Comparison of ENCODE assay signal across 22 cellular contexts in genomic region chr11:59180168-59180567, GRCh38. TPM values are rescaled to one million over a fixed set of nuclear protein-coding genes. Genes with fewer than 3 reads are reported as not detected.
"Had no signal": no experiment of that assay in that cellular context is flagged by ENCODE, and none has a peak within 500 bp of the region (broad histone marks: within the 10 kb centered on the region; RNA-seq: fewer than 3 reads in every experiment).

No MANE protein-coding gene starts in this region.

- H3K27ac Mint-ChIP-seq: activated CD4-positive, alpha-beta T cell treated with anti-CD3 and anti-CD28 coated beads, Interleukin-2, amount 10 ng/mL, durations not matched to agents 24 days and 14 days; activated CD8-positive, alpha-beta T cell treated with anti-CD3 and anti-CD28 coated beads, Interleukin-2, amount 10 ng/mL, durations not matched to agents 7 days and 5 days; activated naive CD8-positive, alpha-beta T cell treated with anti-CD3 and anti-CD28 coated beads, Interleukin-2, amount 10 ng/mL, durations not matched to agents 7 days and 5 days; activated T-cell treated with anti-CD3 and anti-CD28 coated beads, Interleukin-2, amount 50 U/mL, for 24 hours; activated T-helper 2 cell treated with anti-CD3 and anti-CD28 coated beads, Interferon-gamma antibody, Interleukin-2, Interleukin-4, amounts not matched to agents 10 μg/mL and 5 μg/mL and 100 μg/mL, durations not matched to agents 14 hours and 24 hours and 36 hours; immature natural killer cell; stimulated activated effector memory CD8-positive, alpha-beta T cell treated with anti-CD3 and anti-CD28 coated beads, Interleukin-12 subunit alpha, Interleukin-12 subunit beta, amount 100 ng/mL, for 72 hours had no signal

- DNase-seq: activated CD4-positive, alpha-beta T cell treated with anti-CD3 and anti-CD28 coated beads, Interleukin-2, amount 10 ng/mL, durations not matched to agents 24 days and 14 days; activated CD4-positive, CD25-positive, alpha-beta regulatory T cell; activated CD8-positive, alpha-beta T cell treated with anti-CD3 and anti-CD28 coated beads, Interleukin-2, amount 10 ng/mL, durations not matched to agents 7 days and 5 days; activated naive CD4-positive, alpha-beta T cell treated with Interleukin-2 at 50 U/mL for 16 hours; activated naive CD8-positive, alpha-beta T cell treated with anti-CD3 and anti-CD28 coated beads, Interleukin-2, amount 10 ng/mL, durations not matched to agents 7 days and 5 days; activated T-cell treated with anti-CD3 and anti-CD28 coated beads, Interleukin-2, amount 50 U/mL, for 24 hours; heart right ventricle; immature natural killer cell; left colon; ovary; sigmoid colon; stimulated activated CD4-positive, alpha-beta T cell treated with anti-CD3 and anti-CD28 coated beads, Interleukin-4, amount 100 ng/mL, for 24 hours; T1000; thyroid gland; uterus had no signal

- H3K9me3 Mint-ChIP-seq: activated CD4-positive, alpha-beta T cell treated with anti-CD3 and anti-CD28 coated beads, Interleukin-2, amount 10 ng/mL, durations not matched to agents 24 days and 14 days; immature natural killer cell; nephron; stimulated activated effector memory CD8-positive, alpha-beta T cell treated with anti-CD3 and anti-CD28 coated beads, Interleukin-12 subunit alpha, Interleukin-12 subunit beta, amount 100 ng/mL, for 72 hours had no signal

- H3K36me3 Mint-ChIP-seq: activated naive CD8-positive, alpha-beta T cell treated with anti-CD3 and anti-CD28 coated beads, Interleukin-2, amount 10 ng/mL, durations not matched to agents 7 days and 5 days; immature natural killer cell had no signal

- H3K4me1 Mint-ChIP-seq: activated CD4-positive, alpha-beta T cell treated with anti-CD3 and anti-CD28 coated beads, Interleukin-2, amount 10 ng/mL, durations not matched to agents 24 days and 14 days; activated naive CD8-positive, alpha-beta T cell treated with anti-CD3 and anti-CD28 coated beads, Interleukin-2, amount 10 ng/mL, durations not matched to agents 7 days and 5 days; immature natural killer cell; stimulated activated effector memory CD8-positive, alpha-beta T cell treated with anti-CD3 and anti-CD28 coated beads, Interleukin-12 subunit alpha, Interleukin-12 subunit beta, amount 100 ng/mL, for 72 hours had no signal

- ATAC-seq: activated CD8-positive, alpha-beta T cell treated with anti-CD3 and anti-CD28 coated beads, Interleukin-2, amount 10 ng/mL, durations not matched to agents 7 days and 5 days; esophagus mucosa; gastroesophageal sphincter; heart right ventricle; left colon; stimulated activated effector memory CD8-positive, alpha-beta T cell treated with anti-CD3 and anti-CD28 coated beads, Interleukin-12 subunit alpha, Interleukin-12 subunit beta, amount 100 ng/mL, for 72 hours had no signal

- H3K4me3 Mint-ChIP-seq: activated CD4-positive, alpha-beta T cell treated with anti-CD3 and anti-CD28 coated beads, Interleukin-2, amount 10 ng/mL, durations not matched to agents 24 days and 14 days; activated CD8-positive, alpha-beta T cell treated with anti-CD3 and anti-CD28 coated beads, Interleukin-2, amount 10 ng/mL, durations not matched to agents 7 days and 5 days; activated naive CD8-positive, alpha-beta T cell treated with anti-CD3 and anti-CD28 coated beads, Interleukin-2, amount 10 ng/mL, durations not matched to agents 7 days and 5 days; activated T-cell treated with anti-CD3 and anti-CD28 coated beads, Interleukin-2, amount 50 U/mL, for 24 hours; immature natural killer cell; nephron; stimulated activated effector memory CD8-positive, alpha-beta T cell treated with anti-CD3 and anti-CD28 coated beads, Interleukin-12 subunit alpha, Interleukin-12 subunit beta, amount 100 ng/mL, for 72 hours had no signal

RNA-seq across cellular contexts. Expression of gene MPEG1, which starts 32.6 kb away (rescaled TPM):
- total RNA-seq: activated CD4-positive, alpha-beta T cell treated with anti-CD3 and anti-CD28 coated beads, Interleukin-2, amount 10 ng/mL, durations not matched to agents 24 days and 14 days; activated CD8-positive, alpha-beta T cell treated with anti-CD3 and anti-CD28 coated beads, Interleukin-2, amount 10 ng/mL, durations not matched to agents 7 days and 5 days; pulmonary artery endothelial cell; T-helper 1 cell treated with Interleukin-12 subunit alpha and Interleukin-12 subunit beta and Interleukin-4 antibody, amounts not matched to agents 30 ng/mL and 1 ng/mL, for 36 hours had no signal
